In the genomic region with DNA sequence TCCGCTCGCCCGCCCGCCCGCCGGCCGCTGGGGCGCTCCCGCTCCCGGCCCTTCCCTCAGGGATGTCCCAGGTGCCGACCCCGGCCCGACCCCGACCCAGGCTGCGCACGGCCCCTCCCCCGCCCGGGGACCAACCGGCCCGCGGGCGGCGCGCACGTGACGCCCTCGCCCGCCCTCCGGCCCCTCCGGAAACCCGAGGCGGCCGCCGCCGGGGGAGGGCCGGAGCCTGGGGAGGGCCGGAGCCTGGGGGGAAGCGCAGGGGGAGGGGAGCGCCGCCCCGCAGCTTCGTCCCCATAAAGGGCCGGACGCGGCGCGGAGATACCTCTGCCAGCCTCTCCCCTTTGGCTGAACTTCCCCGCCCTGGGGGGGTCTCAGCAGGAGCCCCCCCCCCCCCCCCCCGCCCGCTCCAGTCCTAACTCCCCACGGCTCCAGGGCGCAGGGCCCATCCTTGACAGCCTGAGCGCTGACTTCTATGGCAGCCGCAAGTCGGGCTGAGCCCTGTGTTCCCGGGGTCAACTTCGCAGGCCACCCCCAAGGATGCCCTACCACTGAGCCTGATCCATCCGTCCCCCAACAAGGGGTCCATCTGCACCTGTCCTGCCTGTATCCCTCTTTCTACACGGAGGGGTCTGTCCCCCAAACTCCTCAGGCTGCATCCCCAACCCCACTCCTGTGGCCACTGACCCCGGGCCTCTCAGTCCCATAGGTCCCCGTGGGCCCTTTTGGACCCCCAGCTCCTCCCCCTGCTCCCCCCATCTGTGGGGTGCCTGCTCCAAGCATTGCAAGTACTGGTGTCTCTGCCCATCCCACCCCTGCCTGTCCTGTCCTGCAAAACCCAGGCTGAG, we compare ENCODE assay signal across 8 cellular contexts. TPM values are rescaled to one million over a fixed set of nuclear protein-coding genes. Genes with fewer than 3 reads are reported as not detected.
A peak's percentile ranks its signal among the peaks of the same experiment; 100 is the strongest.
DNase-seq lines count a peak whose midpoint lies in the region; ATAC-seq and TF ChIP-seq lines count a peak whose summit lies in the region.

A gene (minus strand): TSS at position 69 of the 845 bp plus-strand sequence. CDS start 174 bp downstream, outside the sequence.

- H3K4me1 Mint-ChIP-seq in activated T-helper 1 cell treated with anti-CD3 and anti-CD28 coated beads, Interleukin-12 subunit alpha, Interleukin-12 subunit beta, Interleukin-2, Interleukin-4 antibody, amounts not matched to agents 30 ng/mL and 10 ng/mL and 1 ng/mL, durations not matched to agents 14 hours and 24 hours and 36 hours (ENCODE audit: low read depth), result no peaks in the 10 kb centered on the region

- peaks cover 0 to 21% (median 21%) of the 10 kb centered on the region in 4 donors for H3K4me1 ChIP-seq in sigmoid colon

- DNase-seq in NCI-H2081 (lab: John Stamatoyannopoulos, UW) (peak; percentile 30 to 50), NCI-H2081 treated with DMSO at 0.1 percent for 48 hours (lab: John Stamatoyannopoulos, UW) (no peak), left cardiac atrium (peak; percentile 67), sigmoid colon (no peak), HT-29 (ENCODE audit: low spot score) (no peak)
- no peak for DNase-seq in activated T-helper 1 cell treated with anti-CD3 and anti-CD28 coated beads, Interleukin-12 subunit alpha, Interleukin-12 subunit beta, Interleukin-2, Interleukin-4 antibody, amounts not matched to agents 30 ng/mL and 10 ng/mL and 1 ng/mL, durations not matched to agents 14 hours and 24 hours and 36 hours (ENCODE audit: low spot score)

- peak within 1 kb of the TSS; percentile 19 to 53 (median 44) for H3K4me3 ChIP-seq in sigmoid colon

- H3K9me3 ChIP-seq in sigmoid colon, result no peaks in the 10 kb centered on the region

- peaks cover 4% of the 10 kb centered on the region for H3K36me3 Mint-ChIP-seq in activated T-helper 1 cell treated with anti-CD3 and anti-CD28 coated beads, Interleukin-12 subunit alpha, Interleukin-12 subunit beta, Interleukin-2, Interleukin-4 antibody, amounts not matched to agents 30 ng/mL and 10 ng/mL and 1 ng/mL, durations not matched to agents 14 hours and 24 hours and 36 hours (ENCODE audit: low read depth)

- H3K27me3 ChIP-seq in sigmoid colon, result peaks cover 17 to 70% (median 46%) of the 10 kb centered on the region in 3 donors

- no peaks in the 10 kb centered on the region for H3K36me3 ChIP-seq in sigmoid colon

- TF ChIP-seq EP300 in sigmoid colon (IDR thresholded peaks at IDR 0.05), result no peak

- H3K27me3 Mint-ChIP-seq in activated T-helper 1 cell treated with anti-CD3 and anti-CD28 coated beads, Interleukin-12 subunit alpha, Interleukin-12 subunit beta, Interleukin-2, Interleukin-4 antibody, amounts not matched to agents 30 ng/mL and 10 ng/mL and 1 ng/mL, durations not matched to agents 14 hours and 24 hours and 36 hours (ENCODE audit: insufficient read depth), result peaks cover 10% of the 10 kb centered on the region

- no peak for TF ChIP-seq POLR2A in sigmoid colon (IDR thresholded peaks at IDR 0.05)

- 3% methylated on average over 61 of the region's 61 CpGs for WGBS in sigmoid colon, 2 donors

- H3K4me3 Mint-ChIP-seq in activated T-helper 1 cell treated with anti-CD3 and anti-CD28 coated beads, Interleukin-12 subunit alpha, Interleukin-12 subunit beta, Interleukin-2, Interleukin-4 antibody, amounts not matched to agents 30 ng/mL and 10 ng/mL and 1 ng/mL, durations not matched to agents 14 hours and 24 hours and 36 hours, result peak within 1 kb of the TSS; percentile 69

- peak within 1 kb of the TSS; percentile 8 to 52 (median 44) for H3K27ac ChIP-seq in sigmoid colon

- TF ChIP-seq CTCF in sigmoid colon (IDR thresholded peaks at IDR 0.05), result no peak

- intact Hi-C loops in activated T-helper 1 cell treated with anti-CD3 and anti-CD28 coated beads, Interleukin-12 subunit alpha, Interleukin-12 subunit beta, Interleukin-2, Interleukin-4 antibody, amounts not matched to agents 30 ng/mL and 10 ng/mL and 1 ng/mL, durations not matched to agents 14 hours and 24 hours and 36 hours (cut with micrococcal nuclease), result no loop called here
- intact Hi-C loops in left cardiac atrium (cut with DNase I), result no loop called here
- intact Hi-C loops in sigmoid colon (cut with DNase I), result no loop called here

- ATAC-seq in HG03521 (IDR thresholded peaks at IDR 0.05; ENCODE audit: unreplicated experiment) (peak; percentile 31), left cardiac atrium (peak; percentile 32 to 64), HG03039 (IDR thresholded peaks at IDR 0.05; ENCODE audit: unreplicated experiment) (no peak)

- no peak within 1 kb of the TSS for H3K27ac Mint-ChIP-seq in activated T-helper 1 cell treated with anti-CD3 and anti-CD28 coated beads, Interleukin-12 subunit alpha, Interleukin-12 subunit beta, Interleukin-2, Interleukin-4 antibody, amounts not matched to agents 30 ng/mL and 10 ng/mL and 1 ng/mL, durations not matched to agents 14 hours and 24 hours and 36 hours

- H3K9me3 Mint-ChIP-seq in activated T-helper 1 cell treated with anti-CD3 and anti-CD28 coated beads, Interleukin-12 subunit alpha, Interleukin-12 subunit beta, Interleukin-2, Interleukin-4 antibody, amounts not matched to agents 30 ng/mL and 10 ng/mL and 1 ng/mL, durations not matched to agents 14 hours and 24 hours and 36 hours, result no peaks in the 10 kb centered on the region

RNA-seq across cellular contexts. Expression of the gene that starts here (rescaled TPM):
- total RNA-seq in activated T-helper 1 cell treated with anti-CD3 and anti-CD28 coated beads, Interleukin-12 subunit alpha, Interleukin-12 subunit beta, Interleukin-2, Interleukin-4 antibody, amounts not matched to agents 30 ng/mL and 10 ng/mL and 1 ng/mL, durations not matched to agents 14 hours and 24 hours and 36 hours, result 15.1 and 19.0 TPM in 2 replicates
- total RNA-seq in left cardiac atrium (10 to 100 TPM; 13.2 to 14.7 TPM), sigmoid colon (1 to 10 TPM; 2.5 to 10.0 (median 6.7) TPM)
- polyA plus RNA-seq in sigmoid colon, result 1 to 10 TPM in 2 of 3 donors, under 1 TPM in 1; 0.60 to 6.0 (median 2.1) TPM
- 6.6 and 6.7 TPM in 2 replicates for total RNA-seq in HT-29 (2014; rRNA removed; shearing (Covaris generic))

Comparison
In these comparisons a context has a peak if more than half of its experiments do, and no peak if none do; other contexts are left out.
1. DNase-seq: peak in NCI-H2081 (2 of 2) and left cardiac atrium (single experiment); none in NCI-H2081 treated with DMSO at 0.1 percent for 48 hours (single experiment), activated T-helper 1 cell treated with anti-CD3 and anti-CD28 coated beads, Interleukin-12 subunit alpha, Interleukin-12 subunit beta, Interleukin-2, Interleukin-4 antibody, amounts not matched to agents 30 ng/mL and 10 ng/mL and 1 ng/mL, durations not matched to agents 14 hours and 24 hours and 36 hours (single experiment), sigmoid colon (single experiment) and HT-29 (single experiment).